Comparison of ENCODE assay signal across 9 cellular contexts in the genomic region with DNA sequence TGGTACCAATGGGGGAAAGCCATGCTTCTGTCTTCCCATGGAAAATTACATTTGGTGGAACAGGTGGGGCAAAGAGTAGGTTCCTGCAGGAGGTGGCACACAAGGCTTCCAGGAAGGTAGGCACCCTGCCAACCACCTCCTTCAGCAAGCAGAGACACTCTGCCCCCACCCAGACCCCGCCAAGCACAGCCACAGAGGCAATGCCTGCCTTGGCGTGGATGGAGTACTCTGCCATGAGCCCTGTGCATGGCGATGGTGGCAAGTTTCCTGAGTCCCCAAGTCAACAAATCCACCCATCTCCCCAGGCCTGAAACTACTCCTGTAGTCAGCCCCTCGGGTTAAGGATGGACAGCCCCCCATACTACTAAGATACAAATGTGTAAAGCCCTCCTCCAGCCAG.
"Had no signal": no experiment of that assay in that cellular context is flagged by ENCODE, and none has a peak within 500 bp of the region (broad histone marks: within the 10 kb centered on the region; RNA-seq: fewer than 3 reads in every experiment).

No MANE protein-coding gene starts in this region.

- H3K9me3 Mint-ChIP-seq: GM23338, H9 had no signal

- ATAC-seq: GM23338, HCT116 had no signal

- H3K4me3 ChIP-seq: GM23248, GM23338, HAP-1 had no signal

- DNase-seq: GM23248, GOT3, H7, H9, HCEC 1CT, HFFc6 had no signal

- H3K9me3 ChIP-seq: HAP-1 had no signal

- H3K4me1 ChIP-seq: HAP-1 had no signal

- H3K4me3 Mint-ChIP-seq: GM23338, H9, HFFc6 had no signal

- H3K27ac Mint-ChIP-seq: GM23338, H9, HFFc6 had no signal

- H3K27ac ChIP-seq: GM23248 had no signal

- H3K36me3 ChIP-seq: HAP-1 had no signal
